ENCODE assay signal across 8 cellular contexts in genomic region chr2:196592331-196592911, GRCh38. TPM values are rescaled to one million over a fixed set of nuclear protein-coding genes. Genes with fewer than 3 reads are reported as not detected.
DNase-seq lines count a peak whose midpoint lies in the region; ATAC-seq, FAIRE-seq and TF ChIP-seq lines count a peak whose summit lies in the region.

No MANE protein-coding gene starts in this region.

- H3K27ac ChIP-seq in breast epithelium (peak overlapping the region in 1 of 2 donors; percentile 54), kidney (ENCODE audit: low read depth in 2 of 2, low read length in 2 of 2) (no peak overlapping the region)

- no peak for TF ChIP-seq POLR2A in breast epithelium (IDR thresholded peaks at IDR 0.05)

- H3K4me3 ChIP-seq in breast epithelium (peak overlapping the region; percentile 63 to 86 (median 70)), kidney (ENCODE audit: low read length in 2 of 2) (peak overlapping the region; percentile 58 to 68)

- H3K9ac ChIP-seq in kidney (ENCODE audit: low read length in 2 of 2): no peak overlapping the region

- H3K9me3 ChIP-seq in breast epithelium: no peaks in the 10 kb centered on the region
- no peaks in the 10 kb centered on the region for H3K9me3 ChIP-seq in kidney (ENCODE audit: control insufficient read depth in 1 of 2, low read length in 2 of 2)

- H3K36me3 Mint-ChIP-seq in stimulated activated naive B cell treated with anti-CD40 and anti-IgM and Interleukin-4, amounts not matched to agents 10 μg/mL and 1 μg/mL and 100 μg/mL, for 72 hours: no peaks in the 10 kb centered on the region

- peak overlapping the region; percentile 73 to 78 for H3K4me3 Mint-ChIP-seq in stimulated activated naive B cell treated with anti-CD40 and anti-IgM and Interleukin-4, amounts not matched to agents 10 μg/mL and 1 μg/mL and 100 μg/mL, for 72 hours

- peak; percentile 41 for ATAC-seq in HG02885 (IDR thresholded peaks at IDR 0.05; ENCODE audit: poor library complexity, unreplicated experiment)
- ATAC-seq in stimulated activated naive B cell treated with anti-CD40 and anti-IgM and Interleukin-4, amounts not matched to agents 10 μg/mL and 1 μg/mL and 100 μg/mL, for 72 hours (replicated peaks): peak; percentile 42 to 45

- H3K27ac Mint-ChIP-seq in stimulated activated naive B cell treated with anti-CD40 and anti-IgM and Interleukin-4, amounts not matched to agents 10 μg/mL and 1 μg/mL and 100 μg/mL, for 72 hours: no peak overlapping the region

- no peaks in the 10 kb centered on the region for H3K9me3 Mint-ChIP-seq in stimulated activated naive B cell treated with anti-CD40 and anti-IgM and Interleukin-4, amounts not matched to agents 10 μg/mL and 1 μg/mL and 100 μg/mL, for 72 hours

- H3K4me1 ChIP-seq in breast epithelium: no peaks in the 10 kb centered on the region
- H3K4me1 ChIP-seq in kidney (ENCODE audit: control insufficient read depth in 1 of 2, insufficient read depth in 1 of 2, low read depth in 1 of 2, low read length in 2 of 2): peaks cover 0 to 5% of the 10 kb centered on the region in 2 donors

- intact Hi-C loops in breast epithelium (cut with DNase I; ENCODE audit: low total_unique reads): no loop called here
- intact Hi-C loops in kidney (cut with DNase I): no loop called here

- H3K27me3 ChIP-seq in breast epithelium: peaks cover 0 to 5% of the 10 kb centered on the region in 2 donors

- DNase-seq in activated CD4-positive, alpha-beta T cell treated with anti-CD3 and anti-CD28 coated beads, Interleukin-2, amount 50 U/mL, for 48 hours: peak; percentile 8 to 10
- no peak for DNase-seq in activated CD4-positive, alpha-beta T cell treated with anti-CD3 and anti-CD28 coated beads, Interleukin-2, amount 50 U/mL, for 1 hour
- peak; percentile 62 for DNase-seq in NCI-H510A treated with DMSO at 0.1 percent for 48 hours (lab: John Stamatoyannopoulos, UW)
- DNase-seq in breast epithelium (ENCODE audit: low spot score in 2 of 2): peak in 1 of 2 donors; percentile 53
- no peak for DNase-seq in kidney
- DNase-seq in stimulated activated naive B cell treated with anti-CD40 and anti-IgM and Interleukin-4, amounts not matched to agents 10 μg/mL and 1 μg/mL and 100 μg/mL, for 72 hours: no peak
- DNase-seq in NCI-H2029 (lab: John Stamatoyannopoulos, UW): no peak

- H3K27me3 Mint-ChIP-seq in stimulated activated naive B cell treated with anti-CD40 and anti-IgM and Interleukin-4, amounts not matched to agents 10 μg/mL and 1 μg/mL and 100 μg/mL, for 72 hours: peaks cover 57 to 85% of the 10 kb centered on the region in 2 donors

- no peak for FAIRE-seq in kidney (lab: Jason Lieb, UNC)

- H3K4me1 Mint-ChIP-seq in stimulated activated naive B cell treated with anti-CD40 and anti-IgM and Interleukin-4, amounts not matched to agents 10 μg/mL and 1 μg/mL and 100 μg/mL, for 72 hours: peaks cover 4 to 11% of the 10 kb centered on the region in 2 donors

- no peak for TF ChIP-seq CTCF in breast epithelium (IDR thresholded peaks at IDR 0.05)
- TF ChIP-seq CTCF in kidney (IDR thresholded peaks at IDR 0.05; ENCODE audit: borderline replicate concordance, extremely low read depth, insufficient read depth): no peak

- H3K36me3 ChIP-seq in breast epithelium (no peaks in the 10 kb centered on the region), kidney (ENCODE audit: control insufficient read depth in 1 of 2, insufficient read depth in 2 of 2, low read length in 2 of 2) (no peaks in the 10 kb centered on the region)

RNA-seq across cellular contexts. Expression of gene HECW2, which starts 0.9 kb away (rescaled TPM):
- 10 to 100 TPM in 2 of 3 donors, 1 to 10 TPM in 1; 4.8 to 14.7 (median 13.0) TPM for total RNA-seq in breast epithelium
- 23.4 TPM for total RNA-seq in kidney
- 3.4 TPM for polyA plus RNA-seq in kidney (ENCODE audit: insufficient read depth, low read depth, low replicate concordance)

RNA-seq across cellular contexts. Expression of gene CCDC150, which starts 47.1 kb away (rescaled TPM):
- total RNA-seq in breast epithelium: 1 to 10 TPM; 2.0 to 5.9 (median 3.8) TPM
- 2.3 TPM for total RNA-seq in kidney
- polyA plus RNA-seq in kidney (ENCODE audit: insufficient read depth, low read depth, low replicate concordance): 7.3 TPM

Comparison
In these comparisons a context has a peak if more than half of its experiments do, and no peak if none do; other contexts are left out.
1. DNase-seq: peak in activated CD4-positive, alpha-beta T cell treated with anti-CD3 and anti-CD28 coated beads, Interleukin-2, amount 50 U/mL, for 48 hours (2 of 2) and NCI-H510A treated with DMSO at 0.1 percent for 48 hours (single experiment); none in activated CD4-positive, alpha-beta T cell treated with anti-CD3 and anti-CD28 coated beads, Interleukin-2, amount 50 U/mL, for 1 hour (single experiment), kidney (single experiment), stimulated activated naive B cell treated with anti-CD40 and anti-IgM and Interleukin-4, amounts not matched to agents 10 μg/mL and 1 μg/mL and 100 μg/mL, for 72 hours (single experiment) and NCI-H2029 (single experiment).